16 cellular contexts compared by ENCODE assay signal in the genomic region with DNA sequence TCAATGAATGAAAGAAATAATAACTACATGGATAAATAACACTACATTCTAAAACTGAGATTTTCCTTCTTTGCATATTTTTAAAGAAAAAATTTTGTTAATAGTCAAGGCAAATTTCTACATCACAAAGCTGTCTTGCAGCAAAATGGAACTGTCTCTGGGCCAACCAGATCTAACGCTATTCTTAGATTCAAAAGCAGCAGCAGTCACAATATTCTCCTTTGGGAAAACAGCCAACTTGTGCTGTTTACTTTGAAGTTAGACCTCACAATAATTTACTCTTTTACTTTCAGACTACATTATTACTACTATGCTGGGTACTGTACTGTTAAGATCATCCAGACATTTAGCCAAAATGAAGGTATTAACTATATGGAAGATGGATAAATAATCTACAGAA.
A peak's percentile ranks its signal among the peaks of the same experiment; 100 is the strongest.
DNase-seq lines count a peak whose midpoint lies in the region; ATAC-seq and TF ChIP-seq lines count a peak whose summit lies in the region.
"Had no signal": no experiment of that assay in that cellular context is flagged by ENCODE, and none has a peak within 500 bp of the region (broad histone marks: within the 10 kb centered on the region; RNA-seq: fewer than 3 reads in every experiment).

No MANE protein-coding gene starts in this region.

- H3K4me3 ChIP-seq in astrocyte of the spinal cord (ENCODE audit: low read depth, low read length) (no peak overlapping the region), fibroblast of the aortic adventitia (ENCODE audit: low read depth, low read length) (no peak overlapping the region)
- H3K4me3 ChIP-seq: HAP-1, SK-N-MC had no signal

- no peak for ATAC-seq in HG02763 (IDR thresholded peaks at IDR 0.05; ENCODE audit: unreplicated experiment)
- ATAC-seq in GM19452 (IDR thresholded peaks at IDR 0.05; ENCODE audit: unreplicated experiment): no peak

- DNase-seq in EH (ENCODE audit: low read depth) (peak; percentile 8), astrocyte of the spinal cord (ENCODE audit: low read depth, low spot score) (peak; percentile 17), fibroblast of the aortic adventitia (ENCODE audit: low read depth) (peak; percentile 13), myocyte (ENCODE audit: low read depth) (peak; percentile 60), GOT3 (lab: John Stamatoyannopoulos, UW) (no peak), cortex of kidney (lab: John Stamatoyannopoulos, UW) (no peak)
- DNase-seq: CD8-positive, alpha-beta memory T cell; EL; MV-4-11; NCI-H1436; NCI-H2029 treated with DMSO at 0.1 percent for 48 hours; NCI-H526 had no signal

- TF ChIP-seq CTCF in astrocyte of the spinal cord (IDR thresholded peaks at IDR 0.05; ENCODE audit: low read depth, low read length) (no peak), fibroblast of the aortic adventitia (IDR thresholded peaks at IDR 0.05; ENCODE audit: insufficient read depth, low read length) (no peak)

- in situ Hi-C loops in astrocyte of the spinal cord (cut with HindIII; ENCODE audit: low sequenced_read_pairs): no loop called here

Comparison
In these comparisons a context has a peak if more than half of its experiments do, and no peak if none do; other contexts are left out.
1. DNase-seq: peak in EH (single experiment), astrocyte of the spinal cord (single experiment), fibroblast of the aortic adventitia (single experiment) and myocyte (single experiment); none in GOT3 (single experiment) and cortex of kidney (single experiment).